Comparison of ENCODE assay signal across 1 cellular context in genomic region chr6:127515794-127516675, GRCh38.
TF ChIP-seq lines count a peak whose summit lies in the region.

No MANE protein-coding gene starts in this region.

TF ChIP-seq in HepG2, 621 proteins besides CTCF, POLR2A, EP300 and RAD21 (continued from another document and continues in another):
- TF ChIP-seq E2F1 (CRISPR knock-in tag; IDR thresholded peaks at IDR 0.05) (0 out of 2 replicates have a peak, but pooled peaks have one; percentile 51), ZNF446 (CRISPR knock-in tag; IDR thresholded peaks at IDR 0.05) (peak; percentile 51; the same call in 1 of the 2 replicates), ZNF230 (CRISPR knock-in tag; IDR thresholded peaks at IDR 0.05) (peak; percentile 72; the same call in 1 of the 2 replicates), CREBL2 (CRISPR knock-in tag; IDR thresholded peaks at IDR 0.05; ENCODE audit: borderline replicate concordance) (no peak), ZNF883 (CRISPR knock-in tag; IDR thresholded peaks at IDR 0.05; ENCODE audit: not compliant biosample characterization) (peak; percentile 87), REL (CRISPR knock-in tag; conservative IDR thresholded peaks at IDR 0.05) (peak; percentile 68; the same call in 1 of the 2 replicates), LCORL (IDR thresholded peaks at IDR 0.05) (no peak), LCORL (CRISPR knock-in tag; IDR thresholded peaks at IDR 0.05) (peak; percentile 67), SMYD3 (CRISPR knock-in tag; IDR thresholded peaks at IDR 0.05) (0 out of 2 replicates have a peak, but pooled peaks have one; percentile 62), ZNF672 (CRISPR knock-in tag; IDR thresholded peaks at IDR 0.05) (no peak), MED1 (CRISPR knock-in tag; IDR thresholded peaks at IDR 0.05) (no peak), ZNF296 (CRISPR knock-in tag; conservative IDR thresholded peaks at IDR 0.05) (no peak), ZUFSP (CRISPR knock-in tag; IDR thresholded peaks at IDR 0.05; ENCODE audit: borderline replicate concordance) (no peak), BRCA1 (CRISPR knock-in tag; IDR thresholded peaks at IDR 0.05) (0 out of 2 replicates have a peak, but pooled peaks have one; percentile 58), U2AF1 (optimal IDR thresholded peaks at IDR 0.05; ENCODE audit: low read depth, low read length) (no peak), TAF1 (CRISPR knock-in tag; IDR thresholded peaks at IDR 0.05) (no peak), PHF20 (CRISPR knock-in tag; IDR thresholded peaks at IDR 0.05) (no peak), FOXO1 (CRISPR knock-in tag; IDR thresholded peaks at IDR 0.05) (peak; percentile 36; the same call in 1 of the 2 replicates), ZNF614 (CRISPR knock-in tag; IDR thresholded peaks at IDR 0.05; ENCODE audit: borderline replicate concordance) (no peak), SYNCRIP (IDR thresholded peaks at IDR 0.05; ENCODE audit: insufficient read depth, low read depth, low read length) (no peak), ZNF576 (CRISPR knock-in tag; IDR thresholded peaks at IDR 0.05) (no peak), TCF7 (IDR thresholded peaks at IDR 0.05; ENCODE audit: low read depth) (no peak), SALL2 (CRISPR knock-in tag; IDR thresholded peaks at IDR 0.05) (peak; percentile 42; the same call in 1 of the 2 replicates), ZNF225 (CRISPR knock-in tag; IDR thresholded peaks at IDR 0.05) (peak; percentile 58; the same call in 1 of the 2 replicates), EZH2 (conservative IDR thresholded peaks at IDR 0.05; ENCODE audit: low read depth, low read length) (peak; percentile 70; the same call in 1 of the 2 replicates), ZNF816 (CRISPR knock-in tag; IDR thresholded peaks at IDR 0.05; ENCODE audit: borderline replicate concordance) (peak; percentile 88), NFE2L1 (CRISPR knock-in tag; IDR thresholded peaks at IDR 0.05; ENCODE audit: borderline replicate concordance) (no peak), CEBPZ (IDR thresholded peaks at IDR 0.05; ENCODE audit: low read length) (no peak), ZNF468 (CRISPR knock-in tag; IDR thresholded peaks at IDR 0.05) (no peak), ZNF691 (CRISPR knock-in tag; IDR thresholded peaks at IDR 0.05; ENCODE audit: borderline replicate concordance, low read depth) (0 out of 2 replicates have a peak, but pooled peaks have one; percentile 70), PATZ1 (CRISPR knock-in tag; IDR thresholded peaks at IDR 0.05) (peak; percentile 70), RXRA (CRISPR knock-in tag; IDR thresholded peaks at IDR 0.05) (no peak; the same call in 1 of the 2 replicates), ZFP37 (CRISPR knock-in tag; IDR thresholded peaks at IDR 0.05; ENCODE audit: borderline replicate concordance) (no peak; the same call in 1 of the 2 replicates), ZXDC (CRISPR knock-in tag; IDR thresholded peaks at IDR 0.05) (no peak), ZNF615 (CRISPR knock-in tag; IDR thresholded peaks at IDR 0.05; ENCODE audit: borderline replicate concordance) (peak; percentile 35; the same call in 1 of the 2 replicates), ZC3H13 (CRISPR knock-in tag; IDR thresholded peaks at IDR 0.05) (peak; percentile 62; the same call in 1 of the 2 replicates), FOXJ3 (CRISPR knock-in tag; IDR thresholded peaks at IDR 0.05; ENCODE audit: borderline replicate concordance) (no peak), CENPT (CRISPR knock-in tag; IDR thresholded peaks at IDR 0.05; ENCODE audit: low read depth) (no peak), TRIM24 (CRISPR knock-in tag; IDR thresholded peaks at IDR 0.05) (no peak), NFYB (CRISPR knock-in tag; IDR thresholded peaks at IDR 0.05) (no peak), ONECUT2 (CRISPR knock-in tag; IDR thresholded peaks at IDR 0.05) (no peak), SNAPC5 (CRISPR knock-in tag; IDR thresholded peaks at IDR 0.05; ENCODE audit: borderline replicate concordance) (no peak), MAFK (conservative IDR thresholded peaks at IDR 0.05 in 1 of 2, IDR thresholded peaks at IDR 0.05 in 1 of 2; ENCODE audit: low read length in 2 of 2) (no peak), THAP7 (CRISPR knock-in tag; IDR thresholded peaks at IDR 0.05) (no peak), ZNF124 (CRISPR knock-in tag; IDR thresholded peaks at IDR 0.05) (peak; percentile 78), SPEN (CRISPR knock-in tag; IDR thresholded peaks at IDR 0.05; ENCODE audit: low read depth) (no peak), ZNF343 (CRISPR knock-in tag; IDR thresholded peaks at IDR 0.05) (no peak; the same call in 1 of the 2 replicates), JDP2 (CRISPR knock-in tag; IDR thresholded peaks at IDR 0.05; ENCODE audit: borderline replicate concordance) (no peak; the same call in 1 of the 2 replicates), THAP8 (CRISPR knock-in tag; IDR thresholded peaks at IDR 0.05; ENCODE audit: borderline replicate concordance) (0 out of 2 replicates have a peak, but pooled peaks have one; percentile 42), ZNF18 (CRISPR knock-in tag; IDR thresholded peaks at IDR 0.05; ENCODE audit: insufficient replicate concordance) (peak; percentile 48), MXD1 (CRISPR knock-in tag; IDR thresholded peaks at IDR 0.05) (peak; percentile 74; the same call in 1 of the 2 replicates), CHD4 (IDR thresholded peaks at IDR 0.05; ENCODE audit: borderline replicate concordance, low read length) (no peak), GATAD1 (CRISPR knock-in tag; IDR thresholded peaks at IDR 0.05) (no peak), IKZF1 (IDR thresholded peaks at IDR 0.05) (no peak)
